In the genomic region with DNA sequence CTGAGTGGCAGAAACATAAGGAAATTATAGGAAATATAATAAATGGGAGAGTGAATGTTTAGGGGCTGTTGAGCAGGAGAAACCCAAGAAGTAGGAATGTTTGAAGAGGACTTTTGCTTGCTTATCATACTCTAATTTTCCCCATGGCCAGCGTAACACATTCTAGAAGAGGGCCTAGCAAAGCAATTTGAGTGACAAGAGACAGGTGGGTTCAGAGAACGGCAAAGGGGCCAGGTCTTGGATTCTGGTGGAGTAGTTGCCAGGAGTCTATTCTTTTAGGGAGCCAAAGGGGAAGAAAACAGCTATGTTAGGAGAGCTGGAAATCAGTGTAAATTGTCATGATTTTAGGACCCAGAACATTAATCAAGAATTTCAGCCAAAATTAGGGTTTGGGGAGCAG, we compare ENCODE assay signal across 1 cellular context.
TF ChIP-seq lines count a peak whose summit lies in the region.

No MANE protein-coding gene starts in this region.

TF ChIP-seq in GM23338, 12 proteins besides CTCF, POLR2A, EP300 and RAD21:
- TF ChIP-seq, protein P1, sequence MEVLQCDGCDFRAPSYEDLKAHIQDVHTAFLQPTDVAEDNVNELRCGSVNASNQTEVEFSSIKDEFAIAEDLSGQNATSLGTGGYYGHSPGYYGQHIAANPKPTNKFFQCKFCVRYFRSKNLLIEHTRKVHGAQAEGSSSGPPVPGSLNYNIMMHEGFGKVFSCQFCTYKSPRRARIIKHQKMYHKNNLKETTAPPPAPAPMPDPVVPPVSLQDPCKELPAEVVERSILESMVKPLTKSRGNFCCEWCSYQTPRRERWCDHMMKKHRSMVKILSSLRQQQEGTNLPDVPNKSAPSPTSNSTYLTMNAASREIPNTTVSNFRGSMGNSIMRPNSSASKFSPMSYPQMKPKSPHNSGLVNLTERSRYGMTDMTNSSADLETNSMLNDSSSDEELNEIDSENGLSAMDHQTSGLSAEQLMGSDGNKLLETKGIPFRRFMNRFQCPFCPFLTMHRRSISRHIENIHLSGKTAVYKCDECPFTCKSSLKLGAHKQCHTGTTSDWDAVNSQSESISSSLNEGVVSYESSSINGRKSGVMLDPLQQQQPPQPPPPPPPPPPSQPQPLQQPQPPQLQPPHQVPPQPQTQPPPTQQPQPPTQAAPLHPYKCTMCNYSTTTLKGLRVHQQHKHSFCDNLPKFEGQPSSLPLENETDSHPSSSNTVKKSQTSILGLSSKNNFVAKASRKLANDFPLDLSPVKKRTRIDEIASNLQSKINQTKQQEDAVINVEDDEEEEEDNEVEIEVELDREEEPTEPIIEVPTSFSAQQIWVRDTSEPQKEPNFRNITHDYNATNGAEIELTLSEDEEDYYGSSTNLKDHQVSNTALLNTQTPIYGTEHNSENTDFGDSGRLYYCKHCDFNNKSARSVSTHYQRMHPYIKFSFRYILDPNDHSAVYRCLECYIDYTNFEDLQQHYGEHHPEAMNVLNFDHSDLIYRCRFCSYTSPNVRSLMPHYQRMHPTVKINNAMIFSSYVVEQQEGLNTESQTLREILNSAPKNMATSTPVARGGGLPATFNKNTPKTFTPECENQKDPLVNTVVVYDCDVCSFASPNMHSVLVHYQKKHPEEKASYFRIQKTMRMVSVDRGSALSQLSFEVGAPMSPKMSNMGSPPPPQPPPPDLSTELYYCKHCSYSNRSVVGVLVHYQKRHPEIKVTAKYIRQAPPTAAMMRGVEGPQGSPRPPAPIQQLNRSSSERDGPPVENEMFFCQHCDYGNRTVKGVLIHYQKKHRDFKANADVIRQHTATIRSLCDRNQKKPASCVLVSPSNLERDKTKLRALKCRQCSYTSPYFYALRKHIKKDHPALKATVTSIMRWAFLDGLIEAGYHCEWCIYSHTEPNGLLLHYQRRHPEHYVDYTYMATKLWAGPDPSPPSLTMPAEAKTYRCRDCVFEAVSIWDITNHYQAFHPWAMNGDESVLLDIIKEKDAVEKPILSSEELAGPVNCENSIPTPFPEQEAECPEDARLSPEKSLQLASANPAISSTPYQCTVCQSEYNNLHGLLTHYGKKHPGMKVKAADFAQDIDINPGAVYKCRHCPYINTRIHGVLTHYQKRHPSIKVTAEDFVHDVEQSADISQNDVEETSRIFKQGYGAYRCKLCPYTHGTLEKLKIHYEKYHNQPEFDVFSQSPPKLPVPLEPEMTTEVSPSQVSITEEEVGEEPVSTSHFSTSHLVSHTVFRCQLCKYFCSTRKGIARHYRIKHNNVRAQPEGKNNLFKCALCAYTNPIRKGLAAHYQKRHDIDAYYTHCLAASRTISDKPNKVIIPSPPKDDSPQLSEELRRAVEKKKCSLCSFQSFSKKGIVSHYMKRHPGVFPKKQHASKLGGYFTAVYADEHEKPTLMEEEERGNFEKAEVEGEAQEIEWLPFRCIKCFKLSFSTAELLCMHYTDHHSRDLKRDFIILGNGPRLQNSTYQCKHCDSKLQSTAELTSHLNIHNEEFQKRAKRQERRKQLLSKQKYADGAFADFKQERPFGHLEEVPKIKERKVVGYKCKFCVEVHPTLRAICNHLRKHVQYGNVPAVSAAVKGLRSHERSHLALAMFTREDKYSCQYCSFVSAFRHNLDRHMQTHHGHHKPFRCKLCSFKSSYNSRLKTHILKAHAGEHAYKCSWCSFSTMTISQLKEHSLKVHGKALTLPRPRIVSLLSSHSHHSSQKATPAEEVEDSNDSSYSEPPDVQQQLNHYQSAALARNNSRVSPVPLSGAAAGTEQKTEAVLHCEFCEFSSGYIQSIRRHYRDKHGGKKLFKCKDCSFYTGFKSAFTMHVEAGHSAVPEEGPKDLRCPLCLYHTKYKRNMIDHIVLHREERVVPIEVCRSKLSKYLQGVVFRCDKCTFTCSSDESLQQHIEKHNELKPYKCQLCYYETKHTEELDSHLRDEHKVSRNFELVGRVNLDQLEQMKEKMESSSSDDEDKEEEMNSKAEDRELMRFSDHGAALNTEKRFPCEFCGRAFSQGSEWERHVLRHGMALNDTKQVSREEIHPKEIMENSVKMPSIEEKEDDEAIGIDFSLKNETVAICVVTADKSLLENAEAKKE (CRISPR knock-in tag; IDR thresholded peaks at IDR 0.05), result no peak
- TF ChIP-seq STAT1 (IDR thresholded peaks at IDR 0.05; ENCODE audit: unreplicated experiment) (no peak), JUNB (IDR thresholded peaks at IDR 0.05; ENCODE audit: unreplicated experiment) (no peak), ZNF114 (CRISPR knock-in tag; IDR thresholded peaks at IDR 0.05) (no peak), POLR2AphosphoS5 (IDR thresholded peaks at IDR 0.05; ENCODE audit: low read depth) (no peak), EZH2phosphoT487 (IDR thresholded peaks at IDR 0.05; ENCODE audit: unreplicated experiment) (no peak), EZH2 (IDR thresholded peaks at IDR 0.05; ENCODE audit: low read depth, unreplicated experiment) (no peak), CREB1 (CRISPR knock-in tag; IDR thresholded peaks at IDR 0.05; ENCODE audit: low read depth) (no peak), NANOG (IDR thresholded peaks at IDR 0.05; ENCODE audit: borderline replicate concordance) (no peak), ZNF331 (CRISPR knock-in tag; IDR thresholded peaks at IDR 0.05; ENCODE audit: low read depth) (no peak)
- TF ChIP-seq, protein P2, sequence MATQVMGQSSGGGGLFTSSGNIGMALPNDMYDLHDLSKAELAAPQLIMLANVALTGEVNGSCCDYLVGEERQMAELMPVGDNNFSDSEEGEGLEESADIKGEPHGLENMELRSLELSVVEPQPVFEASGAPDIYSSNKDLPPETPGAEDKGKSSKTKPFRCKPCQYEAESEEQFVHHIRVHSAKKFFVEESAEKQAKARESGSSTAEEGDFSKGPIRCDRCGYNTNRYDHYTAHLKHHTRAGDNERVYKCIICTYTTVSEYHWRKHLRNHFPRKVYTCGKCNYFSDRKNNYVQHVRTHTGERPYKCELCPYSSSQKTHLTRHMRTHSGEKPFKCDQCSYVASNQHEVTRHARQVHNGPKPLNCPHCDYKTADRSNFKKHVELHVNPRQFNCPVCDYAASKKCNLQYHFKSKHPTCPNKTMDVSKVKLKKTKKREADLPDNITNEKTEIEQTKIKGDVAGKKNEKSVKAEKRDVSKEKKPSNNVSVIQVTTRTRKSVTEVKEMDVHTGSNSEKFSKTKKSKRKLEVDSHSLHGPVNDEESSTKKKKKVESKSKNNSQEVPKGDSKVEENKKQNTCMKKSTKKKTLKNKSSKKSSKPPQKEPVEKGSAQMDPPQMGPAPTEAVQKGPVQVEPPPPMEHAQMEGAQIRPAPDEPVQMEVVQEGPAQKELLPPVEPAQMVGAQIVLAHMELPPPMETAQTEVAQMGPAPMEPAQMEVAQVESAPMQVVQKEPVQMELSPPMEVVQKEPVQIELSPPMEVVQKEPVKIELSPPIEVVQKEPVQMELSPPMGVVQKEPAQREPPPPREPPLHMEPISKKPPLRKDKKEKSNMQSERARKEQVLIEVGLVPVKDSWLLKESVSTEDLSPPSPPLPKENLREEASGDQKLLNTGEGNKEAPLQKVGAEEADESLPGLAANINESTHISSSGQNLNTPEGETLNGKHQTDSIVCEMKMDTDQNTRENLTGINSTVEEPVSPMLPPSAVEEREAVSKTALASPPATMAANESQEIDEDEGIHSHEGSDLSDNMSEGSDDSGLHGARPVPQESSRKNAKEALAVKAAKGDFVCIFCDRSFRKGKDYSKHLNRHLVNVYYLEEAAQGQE (IDR thresholded peaks at IDR 0.05; ENCODE audit: unreplicated experiment), result no peak
- TF ChIP-seq, protein P3, sequence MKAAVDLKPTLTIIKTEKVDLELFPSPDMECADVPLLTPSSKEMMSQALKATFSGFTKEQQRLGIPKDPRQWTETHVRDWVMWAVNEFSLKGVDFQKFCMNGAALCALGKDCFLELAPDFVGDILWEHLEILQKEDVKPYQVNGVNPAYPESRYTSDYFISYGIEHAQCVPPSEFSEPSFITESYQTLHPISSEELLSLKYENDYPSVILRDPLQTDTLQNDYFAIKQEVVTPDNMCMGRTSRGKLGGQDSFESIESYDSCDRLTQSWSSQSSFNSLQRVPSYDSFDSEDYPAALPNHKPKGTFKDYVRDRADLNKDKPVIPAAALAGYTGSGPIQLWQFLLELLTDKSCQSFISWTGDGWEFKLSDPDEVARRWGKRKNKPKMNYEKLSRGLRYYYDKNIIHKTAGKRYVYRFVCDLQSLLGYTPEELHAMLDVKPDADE (IDR thresholded peaks at IDR 0.05), result no peak
